In the genomic region with DNA sequence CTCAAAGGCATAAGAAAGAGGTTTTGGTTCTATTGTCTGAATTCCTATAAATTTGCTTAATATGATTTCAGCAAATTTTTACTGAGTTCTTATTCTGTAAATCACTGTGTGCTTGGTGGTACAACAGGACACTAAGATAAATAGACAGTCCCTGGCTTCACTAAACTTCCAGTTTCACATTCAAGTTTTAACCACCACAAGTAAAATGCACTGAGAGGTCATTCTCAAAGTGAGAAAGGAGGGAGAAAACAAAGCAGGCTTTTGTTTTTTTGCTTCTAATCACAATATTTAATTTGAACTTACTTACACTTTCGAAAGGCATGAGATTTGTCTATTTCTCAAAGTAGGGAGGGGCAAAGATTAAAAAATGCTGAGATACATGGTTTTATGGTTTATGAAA, we compare ENCODE assay signal across 19 cellular contexts.
DNase-seq lines count a peak whose midpoint lies in the region; ATAC-seq and FAIRE-seq lines count a peak whose summit lies in the region.
"Had no signal": no experiment of that assay in that cellular context is flagged by ENCODE, and none has a peak within 500 bp of the region (broad histone marks: within the 10 kb centered on the region; RNA-seq: fewer than 3 reads in every experiment).

No MANE protein-coding gene starts in this region.

- DNase-seq in GM18507 (ENCODE audit: extremely low spot score, insufficient read length, low read depth) (no peak), MG63 (no peak)
- DNase-seq in activated CD4-positive, alpha-beta T cell treated with anti-CD3 and anti-CD28 coated beads, Interleukin-2, amount 10 ng/mL, durations not matched to agents 7 days and 5 days = no peak
- DNase-seq: activated CD4-positive, CD25-positive, alpha-beta regulatory T cell treated with anti-CD3 and anti-CD28 coated beads, Interleukin-2, amount 50 U/mL, for 72 hours; activated T-cell treated with anti-CD3 and anti-CD28 coated beads, Interleukin-2, amount 50 U/mL, for 4 hours; amygdala; cortex of kidney; DMS153; NCI-H226; sigmoid colon; SW 1271 had no signal

- no peak overlapping the region for H3K27ac Mint-ChIP-seq in activated CD4-positive, alpha-beta T cell treated with anti-CD3 and anti-CD28 coated beads, Interleukin-2, amount 10 ng/mL, durations not matched to agents 7 days and 5 days
- H3K27ac Mint-ChIP-seq: nephron; stimulated activated naive CD8-positive, alpha-beta T cell treated with anti-CD3 and anti-CD28 coated beads, Interleukin-15, Interleukin-2, amounts not matched to agents 100 ng/mL and 50 ng/mL, for 24 hours had no signal

- H3K9me3 ChIP-seq in MG63 = no peaks in the 10 kb centered on the region
- H3K9me3 ChIP-seq: HAP-1, sigmoid colon had no signal

- CTCF ChIA-PET in activated CD4-positive, alpha-beta T cell treated with anti-CD3 and anti-CD28 coated beads, Interleukin-2, amount 10 ng/mL, durations not matched to agents 7 days and 5 days (lab: Charles Lee) = interaction anchor here (1.4 kb wide), 1 partner anchor 533 kb away, joined by 3 read pairs; no protein-coding TSS in a partner anchor

- FAIRE-seq in GM18507 (lab: Jason Lieb, UNC) = peak; percentile 82

- POLR2A ChIA-PET in activated CD4-positive, alpha-beta T cell treated with anti-CD3 and anti-CD28 coated beads, Interleukin-2, amount 10 ng/mL, durations not matched to agents 7 days and 5 days (lab: Charles Lee) = no interaction called here

- no peaks in the 10 kb centered on the region for H3K27me3 Mint-ChIP-seq in activated CD4-positive, alpha-beta T cell treated with anti-CD3 and anti-CD28 coated beads, Interleukin-2, amount 10 ng/mL, durations not matched to agents 7 days and 5 days
- H3K27me3 Mint-ChIP-seq: stimulated activated naive CD8-positive, alpha-beta T cell treated with anti-CD3 and anti-CD28 coated beads, Interleukin-15, Interleukin-2, amounts not matched to agents 100 ng/mL and 50 ng/mL, for 24 hours had no signal

- H3K36me3 ChIP-seq in MG63 = no peaks in the 10 kb centered on the region
- H3K36me3 ChIP-seq: HAP-1, sigmoid colon had no signal

- H3K4me3 ChIP-seq in MG63 = no peak overlapping the region
- H3K4me3 ChIP-seq: HAP-1, sigmoid colon had no signal

- peaks cover 5% of the 10 kb centered on the region for H3K36me3 Mint-ChIP-seq in activated CD4-positive, alpha-beta T cell treated with anti-CD3 and anti-CD28 coated beads, Interleukin-2, amount 10 ng/mL, durations not matched to agents 7 days and 5 days (ENCODE audit: low read depth)

- no peak overlapping the region for H3K4me3 Mint-ChIP-seq in activated CD4-positive, alpha-beta T cell treated with anti-CD3 and anti-CD28 coated beads, Interleukin-2, amount 10 ng/mL, durations not matched to agents 7 days and 5 days
- H3K4me3 Mint-ChIP-seq: activated T-cell treated with anti-CD3 and anti-CD28 coated beads, Interleukin-2, amount 50 U/mL, for 4 hours; nephron; stimulated activated naive CD8-positive, alpha-beta T cell treated with anti-CD3 and anti-CD28 coated beads, Interleukin-15, Interleukin-2, amounts not matched to agents 100 ng/mL and 50 ng/mL, for 24 hours had no signal

- peaks cover 24% of the 10 kb centered on the region for H3K4me1 Mint-ChIP-seq in activated CD4-positive, alpha-beta T cell treated with anti-CD3 and anti-CD28 coated beads, Interleukin-2, amount 10 ng/mL, durations not matched to agents 7 days and 5 days

- H3K9me3 Mint-ChIP-seq in activated CD4-positive, alpha-beta T cell treated with anti-CD3 and anti-CD28 coated beads, Interleukin-2, amount 10 ng/mL, durations not matched to agents 7 days and 5 days = no peaks in the 10 kb centered on the region
- H3K9me3 Mint-ChIP-seq: activated T-cell treated with anti-CD3 and anti-CD28 coated beads, Interleukin-2, amount 50 U/mL, for 4 hours; nephron; stimulated activated naive CD8-positive, alpha-beta T cell treated with anti-CD3 and anti-CD28 coated beads, Interleukin-15, Interleukin-2, amounts not matched to agents 100 ng/mL and 50 ng/mL, for 24 hours had no signal

- ATAC-seq in GM19463 (IDR thresholded peaks at IDR 0.05; ENCODE audit: unreplicated experiment) (peak; percentile 88), HG02973 (IDR thresholded peaks at IDR 0.05; ENCODE audit: unreplicated experiment) (peak; percentile 55), HG03571 (IDR thresholded peaks at IDR 0.05; ENCODE audit: unreplicated experiment) (peak; percentile 79), GM19328 (IDR thresholded peaks at IDR 0.05; ENCODE audit: unreplicated experiment) (no peak), HG02884 (IDR thresholded peaks at IDR 0.05; ENCODE audit: unreplicated experiment) (no peak)
- ATAC-seq: activated T-cell treated with anti-CD3 and anti-CD28 coated beads, Interleukin-2, amount 50 U/mL, for 4 hours had no signal

- no peaks in the 10 kb centered on the region for H3K27me3 ChIP-seq in MG63
- H3K27me3 ChIP-seq: sigmoid colon had no signal

Comparison
In these comparisons a context has a peak if more than half of its experiments do, and no peak if none do; other contexts are left out.
1. ATAC-seq: peak in GM19463 (single experiment), HG02973 (single experiment) and HG03571 (single experiment); none in GM19328 (single experiment) and HG02884 (single experiment).